1 cellular context compared by ENCODE assay signal in the genomic region with DNA sequence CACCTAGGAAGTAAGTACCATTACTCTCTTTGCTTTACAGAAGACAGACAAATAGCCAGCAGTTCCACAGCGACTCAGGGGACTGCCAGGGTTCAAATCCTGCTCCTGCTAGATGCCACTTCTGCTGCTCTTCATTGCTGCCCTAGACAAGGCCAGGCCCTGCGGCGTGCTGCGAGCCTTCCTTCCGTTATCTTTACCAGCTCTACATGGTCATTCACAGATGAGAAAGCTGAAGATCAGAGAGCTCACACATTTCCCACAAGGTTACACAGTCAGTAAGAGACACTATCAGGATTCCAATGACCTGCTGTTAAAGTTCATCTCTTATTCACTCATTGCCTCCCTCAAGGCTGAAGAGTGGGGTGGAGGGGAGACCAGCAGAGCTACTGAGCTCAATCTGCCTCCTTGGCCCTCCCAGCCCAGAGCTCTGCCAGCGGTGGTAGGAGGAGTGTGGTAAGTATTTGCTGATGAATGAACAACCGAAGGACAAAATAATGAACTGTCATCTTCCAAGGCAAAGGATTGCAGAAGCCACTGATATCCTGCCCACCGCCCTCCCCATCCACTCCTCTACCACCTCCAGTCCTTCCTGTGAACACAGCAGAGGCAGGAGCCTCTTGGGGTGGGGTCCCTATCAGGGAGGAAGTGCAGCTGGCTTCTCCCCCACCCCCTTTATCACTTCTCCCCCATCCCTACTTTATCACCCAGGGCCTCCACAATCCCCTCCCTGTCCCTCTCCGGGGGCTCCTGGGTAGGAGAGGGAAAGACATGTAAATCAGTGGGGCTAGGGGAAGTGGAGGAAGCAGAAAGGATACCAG.
TF ChIP-seq lines count a peak whose summit lies in the region.

No MANE protein-coding gene starts in this region.

TF ChIP-seq in K562, 482 proteins besides CTCF, POLR2A, EP300 and RAD21 (continued from another document and continues in another):
- TF ChIP-seq, protein P1, sequence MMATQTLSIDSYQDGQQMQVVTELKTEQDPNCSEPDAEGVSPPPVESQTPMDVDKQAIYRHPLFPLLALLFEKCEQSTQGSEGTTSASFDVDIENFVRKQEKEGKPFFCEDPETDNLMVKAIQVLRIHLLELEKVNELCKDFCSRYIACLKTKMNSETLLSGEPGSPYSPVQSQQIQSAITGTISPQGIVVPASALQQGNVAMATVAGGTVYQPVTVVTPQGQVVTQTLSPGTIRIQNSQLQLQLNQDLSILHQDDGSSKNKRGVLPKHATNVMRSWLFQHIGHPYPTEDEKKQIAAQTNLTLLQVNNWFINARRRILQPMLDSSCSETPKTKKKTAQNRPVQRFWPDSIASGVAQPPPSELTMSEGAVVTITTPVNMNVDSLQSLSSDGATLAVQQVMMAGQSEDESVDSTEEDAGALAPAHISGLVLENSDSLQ (IDR thresholded peaks at IDR 0.05), result no peak
- no peak for TF ChIP-seq PHB2 (IDR thresholded peaks at IDR 0.05; ENCODE audit: low read depth)
- no peak for TF ChIP-seq SMAD2 (IDR thresholded peaks at IDR 0.05; ENCODE audit: low read depth, low read length)
- TF ChIP-seq RBM25 (IDR thresholded peaks at IDR 0.05; ENCODE audit: low read depth, low read length, severe bottlenecking), result no peak
- no peak for TF ChIP-seq MED1 (CRISPR knock-in tag; IDR thresholded peaks at IDR 0.05; ENCODE audit: borderline replicate concordance)
- no peak for TF ChIP-seq PHTF2 (CRISPR knock-in tag; IDR thresholded peaks at IDR 0.05)
- TF ChIP-seq CEBPZ (IDR thresholded peaks at IDR 0.05; ENCODE audit: borderline replicate concordance, low read depth, low read length), result no peak
- TF ChIP-seq CHD4 (IDR thresholded peaks at IDR 0.05; ENCODE audit: insufficient read depth, insufficient replicate concordance, low read depth, low read length, poor library complexity, severe bottlenecking), result peak; percentile 55
- TF ChIP-seq FOXK1 (CRISPR knock-in tag; IDR thresholded peaks at IDR 0.05; ENCODE audit: borderline replicate concordance), result no peak
- no peak for TF ChIP-seq RBM39 (optimal IDR thresholded peaks at IDR 0.05; ENCODE audit: low read depth, low read length)
- 0 out of 2 replicates have a peak, but pooled peaks have one; percentile 2 for TF ChIP-seq CEBPG (CRISPR knock-in tag; IDR thresholded peaks at IDR 0.05)
- TF ChIP-seq CEBPG (tag; conservative IDR thresholded peaks at IDR 0.05 in 1 of 2, IDR thresholded peaks at IDR 0.05 in 1 of 2), result no peak
- TF ChIP-seq PCBP1 (IDR thresholded peaks at IDR 0.05; ENCODE audit: low read depth, low read length, poor library complexity, severe bottlenecking), result no peak
- TF ChIP-seq, protein P2, sequence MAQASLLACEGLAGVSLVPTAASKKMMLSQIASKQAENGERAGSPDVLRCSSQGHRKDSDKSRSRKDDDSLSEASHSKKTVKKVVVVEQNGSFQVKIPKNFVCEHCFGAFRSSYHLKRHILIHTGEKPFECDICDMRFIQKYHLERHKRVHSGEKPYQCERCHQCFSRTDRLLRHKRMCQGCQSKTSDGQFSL (CRISPR knock-in tag; IDR thresholded peaks at IDR 0.05), result no peak
- TF ChIP-seq, protein P2 (tag; IDR thresholded peaks at IDR 0.05), result no peak
- TF ChIP-seq ARID1B (IDR thresholded peaks at IDR 0.05), result peak; percentile 68; the same call in 1 of the 2 replicates
- TF ChIP-seq, protein P3, sequence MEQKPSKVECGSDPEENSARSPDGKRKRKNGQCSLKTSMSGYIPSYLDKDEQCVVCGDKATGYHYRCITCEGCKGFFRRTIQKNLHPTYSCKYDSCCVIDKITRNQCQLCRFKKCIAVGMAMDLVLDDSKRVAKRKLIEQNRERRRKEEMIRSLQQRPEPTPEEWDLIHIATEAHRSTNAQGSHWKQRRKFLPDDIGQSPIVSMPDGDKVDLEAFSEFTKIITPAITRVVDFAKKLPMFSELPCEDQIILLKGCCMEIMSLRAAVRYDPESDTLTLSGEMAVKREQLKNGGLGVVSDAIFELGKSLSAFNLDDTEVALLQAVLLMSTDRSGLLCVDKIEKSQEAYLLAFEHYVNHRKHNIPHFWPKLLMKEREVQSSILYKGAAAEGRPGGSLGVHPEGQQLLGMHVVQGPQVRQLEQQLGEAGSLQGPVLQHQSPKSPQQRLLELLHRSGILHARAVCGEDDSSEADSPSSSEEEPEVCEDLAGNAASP (IDR thresholded peaks at IDR 0.05), result no peak
- TF ChIP-seq, protein P4, sequence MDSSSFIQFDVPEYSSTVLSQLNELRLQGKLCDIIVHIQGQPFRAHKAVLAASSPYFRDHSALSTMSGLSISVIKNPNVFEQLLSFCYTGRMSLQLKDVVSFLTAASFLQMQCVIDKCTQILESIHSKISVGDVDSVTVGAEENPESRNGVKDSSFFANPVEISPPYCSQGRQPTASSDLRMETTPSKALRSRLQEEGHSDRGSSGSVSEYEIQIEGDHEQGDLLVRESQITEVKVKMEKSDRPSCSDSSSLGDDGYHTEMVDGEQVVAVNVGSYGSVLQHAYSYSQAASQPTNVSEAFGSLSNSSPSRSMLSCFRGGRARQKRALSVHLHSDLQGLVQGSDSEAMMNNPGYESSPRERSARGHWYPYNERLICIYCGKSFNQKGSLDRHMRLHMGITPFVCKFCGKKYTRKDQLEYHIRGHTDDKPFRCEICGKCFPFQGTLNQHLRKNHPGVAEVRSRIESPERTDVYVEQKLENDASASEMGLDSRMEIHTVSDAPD (CRISPR knock-in tag; IDR thresholded peaks at IDR 0.05), result no peak
- TF ChIP-seq ZNF830 (CRISPR knock-in tag; IDR thresholded peaks at IDR 0.05), result no peak
- peak; percentile 10; the same call in 1 of the 2 replicates for TF ChIP-seq ZBTB12 (CRISPR knock-in tag; IDR thresholded peaks at IDR 0.05)
- TF ChIP-seq C11orf30 (IDR thresholded peaks at IDR 0.05; ENCODE audit: low read depth), result peak; percentile 64
- no peak for TF ChIP-seq ZNF551 (CRISPR knock-in tag; IDR thresholded peaks at IDR 0.05)
- no peak for TF ChIP-seq RREB1 (CRISPR knock-in tag; IDR thresholded peaks at IDR 0.05)
- TF ChIP-seq ZNF197 (CRISPR knock-in tag; IDR thresholded peaks at IDR 0.05; ENCODE audit: low read depth), result no peak
- TF ChIP-seq TOE1 (IDR thresholded peaks at IDR 0.05; ENCODE audit: borderline replicate concordance), result no peak
- TF ChIP-seq TOE1 (CRISPR knock-in tag; IDR thresholded peaks at IDR 0.05; ENCODE audit: borderline replicate concordance, low read depth), result no peak
- TF ChIP-seq, protein P5, sequence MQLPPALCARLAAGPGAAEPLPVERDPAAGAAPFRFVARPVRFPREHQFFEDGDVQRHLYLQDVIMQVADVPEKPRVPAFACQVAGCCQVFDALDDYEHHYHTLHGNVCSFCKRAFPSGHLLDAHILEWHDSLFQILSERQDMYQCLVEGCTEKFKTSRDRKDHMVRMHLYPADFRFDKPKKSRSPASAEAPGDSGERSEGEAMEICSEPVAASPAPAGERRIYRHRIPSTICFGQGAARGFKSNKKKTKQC (CRISPR knock-in tag; IDR thresholded peaks at IDR 0.05), result peak; percentile 92; the same call in 1 of the 2 replicates
- TF ChIP-seq NFRKB (IDR thresholded peaks at IDR 0.05; ENCODE audit: low read depth), result peak; percentile 27; the same call in 1 of the 2 replicates
- TF ChIP-seq CC2D1A (IDR thresholded peaks at IDR 0.05), result no peak
- TF ChIP-seq, protein P6, sequence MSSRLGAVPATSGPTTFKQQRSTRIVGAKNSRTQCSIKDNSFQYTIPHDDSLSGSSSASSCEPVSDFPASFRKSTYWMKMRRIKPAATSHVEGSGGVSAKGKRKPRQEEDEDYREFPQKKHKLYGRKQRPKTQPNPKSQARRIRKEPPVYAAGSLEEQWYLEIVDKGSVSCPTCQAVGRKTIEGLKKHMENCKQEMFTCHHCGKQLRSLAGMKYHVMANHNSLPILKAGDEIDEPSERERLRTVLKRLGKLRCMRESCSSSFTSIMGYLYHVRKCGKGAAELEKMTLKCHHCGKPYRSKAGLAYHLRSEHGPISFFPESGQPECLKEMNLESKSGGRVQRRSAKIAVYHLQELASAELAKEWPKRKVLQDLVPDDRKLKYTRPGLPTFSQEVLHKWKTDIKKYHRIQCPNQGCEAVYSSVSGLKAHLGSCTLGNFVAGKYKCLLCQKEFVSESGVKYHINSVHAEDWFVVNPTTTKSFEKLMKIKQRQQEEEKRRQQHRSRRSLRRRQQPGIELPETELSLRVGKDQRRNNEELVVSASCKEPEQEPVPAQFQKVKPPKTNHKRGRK (tag; IDR thresholded peaks at IDR 0.05), result no peak
- TF ChIP-seq SMAD3 (CRISPR knock-in tag; conservative IDR thresholded peaks at IDR 0.05), result 0 out of 2 replicates have a peak, but pooled peaks have one; percentile 1
- TF ChIP-seq MEF2D (tag; conservative IDR thresholded peaks at IDR 0.05; ENCODE audit: low read depth), result no peak
- TF ChIP-seq EZH2 (IDR thresholded peaks at IDR 0.05; ENCODE audit: borderline replicate concordance, low read depth, low read length), result no peak
- TF ChIP-seq ZNF431 (CRISPR knock-in tag; IDR thresholded peaks at IDR 0.05), result no peak
- no peak for TF ChIP-seq NFXL1 (CRISPR knock-in tag; IDR thresholded peaks at IDR 0.05)
- no peak for TF ChIP-seq NR1H2 (CRISPR knock-in tag; IDR thresholded peaks at IDR 0.05)
- peak; percentile 77 for TF ChIP-seq BCOR (IDR thresholded peaks at IDR 0.05)
- 0 out of 4 replicates have a peak, but pooled peaks of 1 of the 2 experiments have one; percentile 6 for TF ChIP-seq RCOR1 (IDR thresholded peaks at IDR 0.05; ENCODE audit: borderline replicate concordance in 1 of 2, low read depth in 2 of 2, low read length in 2 of 2)
- peak; percentile 20; the same call in 1 of the 2 replicates for TF ChIP-seq LEF1 (IDR thresholded peaks at IDR 0.05)
